In genomic region chr3:71065764-71066013, GRCh38 we compare ENCODE assay signal across 9 cellular contexts.
DNase-seq lines count a peak whose midpoint lies in the region; ATAC-seq and TF ChIP-seq lines count a peak whose summit lies in the region.
"Had no signal": no experiment of that assay in that cellular context is flagged by ENCODE, and none has a peak within 500 bp of the region (broad histone marks: within the 10 kb centered on the region; RNA-seq: fewer than 3 reads in every experiment).

No MANE protein-coding gene starts in this region.

- intact Hi-C loops in spleen (cut with DNase I; ENCODE audit: low total_unique reads), result loop anchor here (5.0 kb wide), 1 partner anchor 58 kb away; no protein-coding TSS in a partner anchor

- TF ChIP-seq POLR2A in spleen (IDR thresholded peaks at IDR 0.05), result no peak

- H3K36me3 ChIP-seq in HUES48 (ENCODE audit: control insufficient read depth, insufficient read depth, low read length), result no peaks in the 10 kb centered on the region
- no peaks in the 10 kb centered on the region for H3K36me3 ChIP-seq in iPS-18a (ENCODE audit: control insufficient read depth, low read depth, low read length)
- no peaks in the 10 kb centered on the region for H3K36me3 ChIP-seq in spleen
- H3K36me3 ChIP-seq: adrenal gland had no signal

- CTCF ChIA-PET in activated CD4-positive, alpha-beta memory T cell treated with anti-CD3 and anti-CD28 coated beads, Interleukin-2, amount 10 ng/mL, durations not matched to agents 7 days and 5 days (lab: Charles Lee), result interaction anchor here (1.0 kb wide), 1 partner anchor 521 kb away, joined by 3 read pairs; no protein-coding TSS in a partner anchor

- peak overlapping the region; percentile 85 for H3K4me3 Mint-ChIP-seq in activated CD4-positive, alpha-beta memory T cell treated with anti-CD3 and anti-CD28 coated beads, Interleukin-2, amount 10 ng/mL, durations not matched to agents 7 days and 5 days

- H3K4me3 ChIP-seq in HUES48 (ENCODE audit: low read depth, low read length), result peak overlapping the region; percentile 75
- H3K4me3 ChIP-seq in iPS-18a (ENCODE audit: low read length), result peak overlapping the region; percentile 70
- peak overlapping the region; percentile 60 to 79 (median 65) for H3K4me3 ChIP-seq in spleen

- POLR2A ChIA-PET in activated CD4-positive, alpha-beta memory T cell treated with anti-CD3 and anti-CD28 coated beads, Interleukin-2, amount 10 ng/mL, durations not matched to agents 7 days and 5 days (lab: Charles Lee), result interaction anchor here (0.7 to 6.9 kb wide), 12 partner anchors 9 to 518 kb away, joined by 3 to 76 read pairs (median 4); partner anchors contain the start of gene FOXP1

- H3K27me3 Mint-ChIP-seq in activated CD4-positive, alpha-beta memory T cell treated with anti-CD3 and anti-CD28 coated beads, Interleukin-2, amount 10 ng/mL, durations not matched to agents 7 days and 5 days, result no peaks in the 10 kb centered on the region

- H3K4me1 ChIP-seq in HUES48 (ENCODE audit: control insufficient read depth, insufficient read depth, low read length) (peaks cover 80% of the 10 kb centered on the region), iPS-18a (ENCODE audit: control insufficient read depth, low read depth, low read length) (peaks cover 67% of the 10 kb centered on the region), spleen (peaks cover 60 to 93% (median 80%) of the 10 kb centered on the region in 6 donors)

- H3K9ac ChIP-seq in HUES48 (ENCODE audit: low read depth, low read length), result no peak overlapping the region
- peak overlapping the region; percentile 66 for H3K9ac ChIP-seq in iPS-18a (ENCODE audit: low read length)

- no peaks in the 10 kb centered on the region for H3K9me3 Mint-ChIP-seq in activated CD4-positive, alpha-beta memory T cell treated with anti-CD3 and anti-CD28 coated beads, Interleukin-2, amount 10 ng/mL, durations not matched to agents 7 days and 5 days

- H3K27me3 ChIP-seq in HUES48 (ENCODE audit: control insufficient read depth, insufficient read depth, low read length), result peaks cover 31% of the 10 kb centered on the region
- peaks cover 36% of the 10 kb centered on the region for H3K27me3 ChIP-seq in iPS-18a (ENCODE audit: control insufficient read depth, insufficient read depth, low read length)
- no peaks in the 10 kb centered on the region for H3K27me3 ChIP-seq in spleen (replicated peaks in 1 of 7)
- H3K27me3 ChIP-seq: adrenal gland had no signal

- H3K4me1 Mint-ChIP-seq in activated CD4-positive, alpha-beta memory T cell treated with anti-CD3 and anti-CD28 coated beads, Interleukin-2, amount 10 ng/mL, durations not matched to agents 7 days and 5 days, result peaks cover 57% of the 10 kb centered on the region

- no peak for ATAC-seq in GM21529 (IDR thresholded peaks at IDR 0.05; ENCODE audit: unreplicated experiment)
- ATAC-seq in GM18502 (IDR thresholded peaks at IDR 0.05; ENCODE audit: poor library complexity, unreplicated experiment), result no peak

- H3K9me3 ChIP-seq in HUES48 (ENCODE audit: control insufficient read depth, insufficient read depth, low read length), result no peaks in the 10 kb centered on the region
- no peaks in the 10 kb centered on the region for H3K9me3 ChIP-seq in iPS-18a (ENCODE audit: control insufficient read depth, low read depth, low read length)
- no peaks in the 10 kb centered on the region for H3K9me3 ChIP-seq in spleen
- H3K9me3 ChIP-seq: adrenal gland had no signal

- WGBS in spleen, 5 donors, result 15 to 24% (median 20%) methylated on average over 4 of the region's 4 CpGs

- H3K27ac Mint-ChIP-seq in activated CD4-positive, alpha-beta memory T cell treated with anti-CD3 and anti-CD28 coated beads, Interleukin-2, amount 10 ng/mL, durations not matched to agents 7 days and 5 days, result peak overlapping the region; percentile 92

- peak overlapping the region; percentile 88 for H3K27ac ChIP-seq in HUES48 (ENCODE audit: low read depth, low read length)
- H3K27ac ChIP-seq in iPS-18a (ENCODE audit: low read length), result no peak overlapping the region
- peak overlapping the region; percentile 85 to 95 (median 94) for H3K27ac ChIP-seq in spleen

- no peak for DNase-seq in activated CD4-positive, alpha-beta memory T cell treated with anti-CD3 and anti-CD28 coated beads, Interleukin-2, amount 10 ng/mL, durations not matched to agents 7 days and 5 days
- DNase-seq in spleen, result no peak
- no peak for DNase-seq in superior temporal gyrus (ENCODE audit: extremely low spot score)
- DNase-seq in stimulated activated CD8-positive, alpha-beta memory T cell treated with anti-CD3 and anti-CD28 coated beads, Interleukin-4, amount 100 ng/mL, for 48 hours, result no peak

- peaks cover 12% of the 10 kb centered on the region for H3K36me3 Mint-ChIP-seq in activated CD4-positive, alpha-beta memory T cell treated with anti-CD3 and anti-CD28 coated beads, Interleukin-2, amount 10 ng/mL, durations not matched to agents 7 days and 5 days (ENCODE audit: low read depth)

- TF ChIP-seq CTCF in spleen (IDR thresholded peaks at IDR 0.05 in 8 of 11, conservative IDR thresholded peaks at IDR 0.05 in 3 of 11), result no peak
